In genomic region chr9:115234094-115234493, GRCh38 we compare ENCODE assay signal across 11 cellular contexts.
A peak's percentile ranks its signal among the peaks of the same experiment; 100 is the strongest.
DNase-seq lines count a peak whose midpoint lies in the region; ATAC-seq and TF ChIP-seq lines count a peak whose summit lies in the region.
"Had no signal": no experiment of that assay in that cellular context is flagged by ENCODE, and none has a peak within 500 bp of the region (broad histone marks: within the 10 kb centered on the region; RNA-seq: fewer than 3 reads in every experiment).

No MANE protein-coding gene starts in this region.

- peak overlapping the region; percentile 0 for H3K4me2 ChIP-seq in osteoblast (ENCODE audit: insufficient read depth, low read length)

- H3K27me3 ChIP-seq in osteoblast (ENCODE audit: insufficient read depth, low read length) = no peaks in the 10 kb centered on the region

- TF ChIP-seq CTCF in astrocyte of the cerebellum (IDR thresholded peaks at IDR 0.05; ENCODE audit: low read depth, low read length, missing control alignments) = no peak
- TF ChIP-seq CTCF in osteoblast (IDR thresholded peaks at IDR 0.05; ENCODE audit: extremely low read depth, low read depth, low read length) = no peak

- no peaks in the 10 kb centered on the region for H3K9me3 Mint-ChIP-seq in activated T-helper 2 cell treated with anti-CD3 and anti-CD28 coated beads, Interferon-gamma antibody, Interleukin-2, Interleukin-4, amounts not matched to agents 10 μg/mL and 5 μg/mL and 100 μg/mL, durations not matched to agents 14 hours and 24 hours and 36 hours
- no peaks in the 10 kb centered on the region for H3K9me3 Mint-ChIP-seq in activated CD4-positive, alpha-beta T cell treated with anti-CD3 and anti-CD28 coated beads for 36 hours (ENCODE audit: low read depth)
- H3K9me3 Mint-ChIP-seq: activated B cell treated with CpG ODN at 0.5 μM for 24 hours had no signal

- H3K4me3 ChIP-seq in astrocyte of the cerebellum (ENCODE audit: low read depth, low read length) (no peak overlapping the region), osteoblast (ENCODE audit: insufficient read depth, low read length) (no peak overlapping the region)

- H2AFZ ChIP-seq in osteoblast (ENCODE audit: low read length) = peak overlapping the region; percentile 72

- no peak overlapping the region for H3K4me3 Mint-ChIP-seq in activated T-helper 2 cell treated with anti-CD3 and anti-CD28 coated beads, Interferon-gamma antibody, Interleukin-2, Interleukin-4, amounts not matched to agents 10 μg/mL and 5 μg/mL and 100 μg/mL, durations not matched to agents 14 hours and 24 hours and 36 hours (ENCODE audit: low read depth)
- no peak overlapping the region for H3K4me3 Mint-ChIP-seq in activated CD4-positive, alpha-beta T cell treated with anti-CD3 and anti-CD28 coated beads for 36 hours
- H3K4me3 Mint-ChIP-seq: activated B cell treated with CpG ODN at 0.5 μM for 24 hours had no signal

- H4K20me1 ChIP-seq in osteoblast (ENCODE audit: insufficient read depth, low read length) = no peaks in the 10 kb centered on the region

- no peak overlapping the region for H3K27ac Mint-ChIP-seq in activated T-helper 2 cell treated with anti-CD3 and anti-CD28 coated beads, Interferon-gamma antibody, Interleukin-2, Interleukin-4, amounts not matched to agents 10 μg/mL and 5 μg/mL and 100 μg/mL, durations not matched to agents 14 hours and 24 hours and 36 hours
- H3K27ac Mint-ChIP-seq in activated CD4-positive, alpha-beta T cell treated with anti-CD3 and anti-CD28 coated beads for 36 hours = no peak overlapping the region
- H3K27ac Mint-ChIP-seq: activated B cell treated with CpG ODN at 0.5 μM for 24 hours had no signal

- H3K36me3 Mint-ChIP-seq in activated T-helper 2 cell treated with anti-CD3 and anti-CD28 coated beads, Interferon-gamma antibody, Interleukin-2, Interleukin-4, amounts not matched to agents 10 μg/mL and 5 μg/mL and 100 μg/mL, durations not matched to agents 14 hours and 24 hours and 36 hours (ENCODE audit: low read depth) = no peaks in the 10 kb centered on the region
- no peaks in the 10 kb centered on the region for H3K36me3 Mint-ChIP-seq in activated CD4-positive, alpha-beta T cell treated with anti-CD3 and anti-CD28 coated beads for 36 hours (ENCODE audit: low read depth)

- peak overlapping the region; percentile 70 for H3K27ac ChIP-seq in osteoblast (ENCODE audit: low read depth, low read length)

- H3K79me2 ChIP-seq in osteoblast (ENCODE audit: insufficient read depth, low read length) = no peaks in the 10 kb centered on the region

- POLR2A ChIA-PET in activated CD4-positive, alpha-beta T cell treated with anti-CD3 and anti-CD28 coated beads for 36 hours (lab: Charles Lee) = no interaction called here

- ATAC-seq in GM18861 (IDR thresholded peaks at IDR 0.05; ENCODE audit: unreplicated experiment) (peak; percentile 94), HG03342 (IDR thresholded peaks at IDR 0.05; ENCODE audit: unreplicated experiment) (peak; percentile 82)
- ATAC-seq in activated CD4-positive, alpha-beta T cell treated with anti-CD3 and anti-CD28 coated beads for 36 hours = no peak

- H3K36me3 ChIP-seq in osteoblast (ENCODE audit: insufficient read depth, low read length) = no peaks in the 10 kb centered on the region

- CTCF ChIA-PET in activated CD4-positive, alpha-beta T cell treated with anti-CD3 and anti-CD28 coated beads for 36 hours (lab: Charles Lee) = interaction anchor here (1.0 to 1.1 kb wide), 2 partner anchors 118 to 360 kb away, joined by 3 read pairs; no protein-coding TSS in a partner anchor

- no peaks in the 10 kb centered on the region for H3K4me1 Mint-ChIP-seq in activated T-helper 2 cell treated with anti-CD3 and anti-CD28 coated beads, Interferon-gamma antibody, Interleukin-2, Interleukin-4, amounts not matched to agents 10 μg/mL and 5 μg/mL and 100 μg/mL, durations not matched to agents 14 hours and 24 hours and 36 hours (ENCODE audit: low read depth)
- no peaks in the 10 kb centered on the region for H3K4me1 Mint-ChIP-seq in activated CD4-positive, alpha-beta T cell treated with anti-CD3 and anti-CD28 coated beads for 36 hours

- H3K27me3 Mint-ChIP-seq in activated T-helper 2 cell treated with anti-CD3 and anti-CD28 coated beads, Interferon-gamma antibody, Interleukin-2, Interleukin-4, amounts not matched to agents 10 μg/mL and 5 μg/mL and 100 μg/mL, durations not matched to agents 14 hours and 24 hours and 36 hours (ENCODE audit: low read depth) = peaks cover 6% of the 10 kb centered on the region
- peaks cover 26% of the 10 kb centered on the region for H3K27me3 Mint-ChIP-seq in activated CD4-positive, alpha-beta T cell treated with anti-CD3 and anti-CD28 coated beads for 36 hours

- intact Hi-C loops in activated T-helper 2 cell treated with anti-CD3 and anti-CD28 coated beads, Interferon-gamma antibody, Interleukin-2, Interleukin-4, amounts not matched to agents 10 μg/mL and 5 μg/mL and 100 μg/mL, durations not matched to agents 14 hours and 24 hours and 36 hours (cut with micrococcal nuclease) = no loop called here
- intact Hi-C loops in activated CD4-positive, alpha-beta T cell treated with anti-CD3 and anti-CD28 coated beads for 36 hours (cut with DNase I, micrococcal nuclease) = no loop called here

- H3K4me1 ChIP-seq in osteoblast (ENCODE audit: insufficient read depth, low read length) = peaks cover 11% of the 10 kb centered on the region

- in situ Hi-C loops in astrocyte of the cerebellum (cut with HindIII; ENCODE audit: low sequenced_read_pairs) (no loop called here), KBM-7 (cut with MboI; ENCODE audit: low pct_unique_long_range_greater_than_20kb, low sequenced_read_pairs) (no loop called here)

- DNase-seq in astrocyte of the cerebellum (ENCODE audit: low read depth) (peak; percentile 74), osteoblast (ENCODE audit: insufficient read length, low spot score, missing footprints) (peak; percentile 43), NCI-H1930 (lab: John Stamatoyannopoulos, UW) (no peak), KBM-7 (no peak)
- no peak for DNase-seq in activated T-helper 2 cell treated with anti-CD3 and anti-CD28 coated beads, Interferon-gamma antibody, Interleukin-2, Interleukin-4, amounts not matched to agents 10 μg/mL and 5 μg/mL and 100 μg/mL, durations not matched to agents 14 hours and 24 hours and 36 hours (ENCODE audit: low spot score)
- DNase-seq in activated CD4-positive, alpha-beta T cell treated with anti-CD3 and anti-CD28 coated beads for 36 hours = no peak
- DNase-seq: activated B cell treated with CpG ODN at 0.5 μM for 24 hours; occipital lobe; stimulated activated naive CD4-positive, alpha-beta T cell had no signal

- H3K9me3 ChIP-seq in osteoblast (ENCODE audit: low read depth, low read length) = no peaks in the 10 kb centered on the region

Comparison
In these comparisons a context has a peak if more than half of its experiments do, and no peak if none do; other contexts are left out.
1. DNase-seq: peak in astrocyte of the cerebellum (single experiment) and osteoblast (single experiment); none in NCI-H1930 (0 of 2), activated T-helper 2 cell treated with anti-CD3 and anti-CD28 coated beads, Interferon-gamma antibody, Interleukin-2, Interleukin-4, amounts not matched to agents 10 μg/mL and 5 μg/mL and 100 μg/mL, durations not matched to agents 14 hours and 24 hours and 36 hours (single experiment), KBM-7 (single experiment) and activated CD4-positive, alpha-beta T cell treated with anti-CD3 and anti-CD28 coated beads for 36 hours (single experiment).